8 cellular contexts compared by ENCODE assay signal in the genomic region with DNA sequence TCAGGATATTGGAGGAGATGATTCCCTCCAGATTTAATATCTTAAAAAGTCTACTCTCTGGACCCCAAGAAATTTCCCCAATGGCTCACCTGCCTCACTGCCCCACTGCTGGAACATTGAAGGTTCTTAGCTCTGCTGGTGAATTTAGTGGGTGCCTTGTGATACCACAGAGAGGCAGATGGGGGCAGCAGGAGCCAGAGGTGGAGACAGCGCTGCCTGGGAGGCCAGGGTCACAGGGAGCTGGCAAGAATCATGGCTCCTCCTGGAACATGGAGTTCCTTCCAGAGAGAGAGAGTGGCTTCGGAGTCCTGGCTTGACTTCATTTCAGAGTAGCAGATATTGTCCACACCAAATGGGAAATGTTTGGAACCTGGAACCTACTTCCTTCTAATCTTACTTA.
DNase-seq lines count a peak whose midpoint lies in the region; TF ChIP-seq lines count a peak whose summit lies in the region.

No MANE protein-coding gene starts in this region.

- TF ChIP-seq CTCF in HFF-Myc (IDR thresholded peaks at IDR 0.05; ENCODE audit: low read depth, low read length, missing control alignments), result peak; percentile 51

- CTCF ChIA-PET in activated naive CD4-positive, alpha-beta T cell treated with anti-CD3 and anti-CD28 coated beads for 36 hours (lab: Charles Lee), result interaction anchor here (0.6 to 2.4 kb wide), 21 partner anchors 9 to 543 kb away, joined by 3 to 8 read pairs (median 5); no protein-coding TSS in a partner anchor

- H3K4me1 Mint-ChIP-seq in activated naive CD4-positive, alpha-beta T cell treated with anti-CD3 and anti-CD28 coated beads for 36 hours (ENCODE audit: low read depth), result peaks cover 22% of the 10 kb centered on the region

- DNase-seq in activated T-cell treated with anti-CD3 and anti-CD28 coated beads for 24 hours (ENCODE audit: low read depth), result peak; percentile 35
- DNase-seq in activated T-cell treated with anti-CD3 and anti-CD28 coated beads for 4 hours, result no peak
- no peak for DNase-seq in HFF-Myc (ENCODE audit: extremely low read depth, low read depth)
- DNase-seq in NCI-H82 (lab: John Stamatoyannopoulos, UW), result peak; percentile 73
- DNase-seq in activated naive CD4-positive, alpha-beta T cell treated with anti-CD3 and anti-CD28 coated beads for 36 hours, result peak; percentile 74
- peak; percentile 74 for DNase-seq in iPS-NIHi7 (ENCODE audit: extremely low spot score)
- DNase-seq in stimulated activated CD8-positive, alpha-beta memory T cell treated with anti-CD3 and anti-CD28 coated beads, Interleukin-15, amount 100 ng/mL, for 24 hours (ENCODE audit: low read depth), result peak; percentile 6
- DNase-seq in NK-92 (lab: John Stamatoyannopoulos, UW; ENCODE audit: unreplicated experiment), result no peak

- no peak overlapping the region for H3K27ac Mint-ChIP-seq in activated naive CD4-positive, alpha-beta T cell treated with anti-CD3 and anti-CD28 coated beads for 36 hours

- no peak overlapping the region for H3K4me3 Mint-ChIP-seq in activated naive CD4-positive, alpha-beta T cell treated with anti-CD3 and anti-CD28 coated beads for 36 hours

- H3K9me3 Mint-ChIP-seq in activated naive CD4-positive, alpha-beta T cell treated with anti-CD3 and anti-CD28 coated beads for 36 hours, result no peaks in the 10 kb centered on the region

- intact Hi-C loops in activated naive CD4-positive, alpha-beta T cell treated with anti-CD3 and anti-CD28 coated beads for 36 hours (cut with micrococcal nuclease), result loop anchor here (1.0 to 10.0 kb wide), 9 partner anchors 74 to 544 kb away; no protein-coding TSS in a partner anchor

- no peaks in the 10 kb centered on the region for H3K36me3 Mint-ChIP-seq in activated naive CD4-positive, alpha-beta T cell treated with anti-CD3 and anti-CD28 coated beads for 36 hours (ENCODE audit: low read depth)

- H3K27me3 Mint-ChIP-seq in activated naive CD4-positive, alpha-beta T cell treated with anti-CD3 and anti-CD28 coated beads for 36 hours (ENCODE audit: low read depth), result no peaks in the 10 kb centered on the region

- no peak overlapping the region for H3K4me3 ChIP-seq in HFF-Myc (replicated peaks; ENCODE audit: low read depth, low read length)

Comparison
In these comparisons a context has a peak if more than half of its experiments do, and no peak if none do; other contexts are left out.
1. DNase-seq: peak in activated T-cell treated with anti-CD3 and anti-CD28 coated beads for 24 hours (single experiment), NCI-H82 (single experiment), activated naive CD4-positive, alpha-beta T cell treated with anti-CD3 and anti-CD28 coated beads for 36 hours (single experiment), iPS-NIHi7 (single experiment) and stimulated activated CD8-positive, alpha-beta memory T cell treated with anti-CD3 and anti-CD28 coated beads, Interleukin-15, amount 100 ng/mL, for 24 hours (single experiment); none in activated T-cell treated with anti-CD3 and anti-CD28 coated beads for 4 hours (single experiment), HFF-Myc (single experiment) and NK-92 (single experiment).